In genomic region chr6:127878115-127878514, GRCh38 we compare ENCODE assay signal across 20 cellular contexts. TPM values are rescaled to one million over a fixed set of nuclear protein-coding genes. Genes with fewer than 3 reads are reported as not detected.
DNase-seq lines count a peak whose midpoint lies in the region; ATAC-seq, FAIRE-seq and TF ChIP-seq lines count a peak whose summit lies in the region.
"Had no signal": no experiment of that assay in that cellular context is flagged by ENCODE, and none has a peak within 500 bp of the region (broad histone marks: within the 10 kb centered on the region; RNA-seq: fewer than 3 reads in every experiment).

No MANE protein-coding gene starts in this region.

- no peak for TF ChIP-seq POLR2A in GM12878 (IDR thresholded peaks at IDR 0.05; ENCODE audit: low read depth, low read length)

- no peak for TF ChIP-seq EP300 in GM12878 (IDR thresholded peaks at IDR 0.05; ENCODE audit: borderline replicate concordance in 1 of 2, control insufficient read depth in 1 of 2, low read depth in 2 of 2, low read length in 2 of 2)

- RAD21 ChIA-PET in GM12878 (lab: Charles Lee; ENCODE audit: unreplicated experiment): no interaction called here

- H4K20me1 ChIP-seq in GM12878 (ENCODE audit: control insufficient read depth, insufficient read depth) (no peaks in the 10 kb centered on the region), H9 (ENCODE audit: control insufficient read depth, insufficient read depth, insufficient read length) (no peaks in the 10 kb centered on the region)

- H3K56ac ChIP-seq in H9 (ENCODE audit: insufficient read length, low read depth, low read length): no peak overlapping the region

- H3K27me3 ChIP-seq in CD8-positive, alpha-beta T cell (ENCODE audit: insufficient read depth, low read length): no peaks in the 10 kb centered on the region
- no peaks in the 10 kb centered on the region; a peak in 1 of 4 replicates for H3K27me3 ChIP-seq in GM12878 (replicated peaks in 1 of 2; ENCODE audit: control insufficient read depth in 2 of 2, insufficient read depth in 2 of 2, low read length in 1 of 2)
- H3K27me3 ChIP-seq in H9 (ENCODE audit: insufficient read depth, low read length): no peaks in the 10 kb centered on the region

- H3K36me3 Mint-ChIP-seq in activated CD4-positive, alpha-beta T cell treated with anti-CD3 and anti-CD28 coated beads, Interleukin-2, amount 10 ng/mL, durations not matched to agents 7 days and 5 days (ENCODE audit: low read depth): peaks cover 60% of the 10 kb centered on the region
- H3K36me3 Mint-ChIP-seq in CD8-positive, alpha-beta T cell: peaks cover 36% of the 10 kb centered on the region
- peaks cover 39% of the 10 kb centered on the region for H3K36me3 Mint-ChIP-seq in T-helper 2 cell treated with Interferon-gamma antibody and Interleukin-4, amounts not matched to agents 5 μg/mL and 100 μg/mL, for 36 hours (ENCODE audit: low read depth)
- H3K36me3 Mint-ChIP-seq in H9 (ENCODE audit: insufficient read depth in 1 of 3, low read depth in 3 of 3): peaks cover 0 to 2% (median 0%) of the 10 kb centered on the region in 3 experiments; a peak in 1 of 7 replicates

- BruUV-seq in GM12878 (replicated peaks; lab: Mats Ljungman, UMichigan): no TSS peak

- H3K36me3 ChIP-seq in CD8-positive, alpha-beta T cell (ENCODE audit: insufficient read depth, low read length): peaks cover 8% of the 10 kb centered on the region
- no peaks in the 10 kb centered on the region for H3K36me3 ChIP-seq in GM12878 (ENCODE audit: control insufficient read depth in 2 of 2, insufficient read depth in 2 of 2, low read length in 1 of 2)

- H3K4ac ChIP-seq in H9 (ENCODE audit: low read depth, low read length): no peak overlapping the region

- no peak overlapping the region for H2BK15ac ChIP-seq in H9 (ENCODE audit: low read depth, low read length)

- CTCF ChIA-PET in activated CD4-positive, alpha-beta T cell treated with anti-CD3 and anti-CD28 coated beads, Interleukin-2, amount 10 ng/mL, durations not matched to agents 7 days and 5 days (lab: Charles Lee): interaction anchor here (2.1 kb wide), 1 partner anchor 19 kb away, joined by 4 read pairs; no protein-coding TSS in a partner anchor
- CTCF ChIA-PET in CD8-positive, alpha-beta T cell (lab: Charles Lee): interaction anchor here (0.7 kb wide), 1 partner anchor 136 kb away, joined by 3 read pairs; no protein-coding TSS in a partner anchor
- CTCF ChIA-PET in GM12878 (lab: Yijun Ruan, JAX): no interaction called here

- no peak overlapping the region for H3K18ac ChIP-seq in H9 (ENCODE audit: insufficient read length, low read depth, low read length)

- POLR2A ChIA-PET in activated CD4-positive, alpha-beta T cell treated with anti-CD3 and anti-CD28 coated beads, Interleukin-2, amount 10 ng/mL, durations not matched to agents 7 days and 5 days (lab: Charles Lee): interaction anchor here (0.9 kb wide), 1 partner anchor 49 kb away, joined by 4 read pairs; no protein-coding TSS in a partner anchor
- POLR2A ChIA-PET in CD8-positive, alpha-beta T cell (lab: Charles Lee): interaction anchor here (0.6 to 1.5 kb wide), 3 partner anchors 23 to 624 kb away, joined by 3 to 4 read pairs (median 3); partner anchors contain the start of gene THEMIS
- POLR2A ChIA-PET in GM12878 (lab: Charles Lee): no interaction called here

- ATAC-seq in CD8-positive, alpha-beta T cell: peak; percentile 21
- ATAC-seq in GM12878 (peak; percentile 37), GM18517 (IDR thresholded peaks at IDR 0.05; ENCODE audit: unreplicated experiment) (no peak)

- H4K8ac ChIP-seq in H9 (replicated peaks; ENCODE audit: insufficient read length, low read depth, low read length): no peak overlapping the region

- H4K5ac ChIP-seq in H9 (ENCODE audit: insufficient read length, low read depth, low read length): no peak overlapping the region

- no peaks in the 10 kb centered on the region for H3K23me2 ChIP-seq in H9 (ENCODE audit: insufficient read length, low read depth, low read length, poor library complexity, severe bottlenecking)

- no peak for TF ChIP-seq CTCF in CD8-positive, alpha-beta T cell (IDR thresholded peaks at IDR 0.05)
- no peak for TF ChIP-seq CTCF in GM12878 (IDR thresholded peaks at IDR 0.05 in 2 of 3, conservative IDR thresholded peaks at IDR 0.05 in 1 of 3; ENCODE audit: control insufficient read depth in 2 of 3, extremely low read depth in 1 of 3, insufficient read depth in 1 of 3, low read depth in 3 of 3, low read length in 3 of 3)
- TF ChIP-seq CTCF in H9 (conservative IDR thresholded peaks at IDR 0.05): no peak

- peaks cover 66% of the 10 kb centered on the region for H3K4me1 Mint-ChIP-seq in activated CD4-positive, alpha-beta T cell treated with anti-CD3 and anti-CD28 coated beads, Interleukin-2, amount 10 ng/mL, durations not matched to agents 7 days and 5 days
- peaks cover 78% of the 10 kb centered on the region for H3K4me1 Mint-ChIP-seq in CD8-positive, alpha-beta T cell (ENCODE audit: low read depth)
- H3K4me1 Mint-ChIP-seq in T-helper 2 cell treated with Interferon-gamma antibody and Interleukin-4, amounts not matched to agents 5 μg/mL and 100 μg/mL, for 36 hours (ENCODE audit: low read depth): peaks cover 50% of the 10 kb centered on the region
- peaks cover 4 to 11% of the 10 kb centered on the region in 2 experiments; a peak in 3 of 4 replicates for H3K4me1 Mint-ChIP-seq in H9

- H3K23ac ChIP-seq in H9 (ENCODE audit: insufficient read length, low read depth, low read length): no peak overlapping the region

- H2BK12ac ChIP-seq in H9 (ENCODE audit: insufficient read length, low read depth, low read length): no peak overlapping the region

- no peak for DNase-seq in activated CD4-positive, alpha-beta T cell treated with anti-CD3 and anti-CD28 coated beads, Interleukin-2, amount 10 ng/mL, durations not matched to agents 7 days and 5 days
- no peak for DNase-seq in activated CD4-positive, alpha-beta T cell treated with anti-CD3 and anti-CD28 coated beads, Interleukin-2, amount 50 U/mL, for 1 hour
- no peak for DNase-seq in CD8-positive, alpha-beta T cell
- DNase-seq in T-helper 2 cell treated with Interferon-gamma antibody and Interleukin-4, amounts not matched to agents 5 μg/mL and 100 μg/mL, for 36 hours (ENCODE audit: low spot score): no peak
- DNase-seq in GM12878 (ENCODE audit: low read depth, low spot score): no peak
- DNase-seq in H9: no peak
- no peak for DNase-seq in NCI-H1436 (lab: John Stamatoyannopoulos, UW)
- DNase-seq: C1 segment of cervical spinal cord, DMS53, IMR-90, NCI-H1436 treated with DMSO at 0.1 percent for 48 hours, NCI-H2081, NCI-H2227 treated with DMSO at 0.1 percent for 48 hours, NCI-H526 treated with DMSO at 0.1 percent for 48 hours had no signal

- intact Hi-C loops in CD8-positive, alpha-beta T cell (cut with DNase I, micrococcal nuclease): loop anchor here (2.0 to 5.0 kb wide), 2 partner anchors 15 to 94 kb away; no protein-coding TSS in a partner anchor
- intact Hi-C loops in GM12878 (cut with micrococcal nuclease; ENCODE audit: unreplicated experiment): no loop called here

- H4K91ac ChIP-seq in H9 (ENCODE audit: insufficient read length, low read depth, low read length): no peak overlapping the region

- no peak for TF ChIP-seq RAD21 in GM12878 (IDR thresholded peaks at IDR 0.05; ENCODE audit: insufficient read depth, low read depth, low read length)

- H3K27me3 Mint-ChIP-seq in activated CD4-positive, alpha-beta T cell treated with anti-CD3 and anti-CD28 coated beads, Interleukin-2, amount 10 ng/mL, durations not matched to agents 7 days and 5 days: no peaks in the 10 kb centered on the region
- H3K27me3 Mint-ChIP-seq in CD8-positive, alpha-beta T cell (ENCODE audit: low read depth): no peaks in the 10 kb centered on the region
- no peaks in the 10 kb centered on the region for H3K27me3 Mint-ChIP-seq in T-helper 2 cell treated with Interferon-gamma antibody and Interleukin-4, amounts not matched to agents 5 μg/mL and 100 μg/mL, for 36 hours (ENCODE audit: low read depth)
- H3K27me3 Mint-ChIP-seq in H9 (ENCODE audit: low read depth): no peaks in the 10 kb centered on the region

- WGBS in GM12878 (ENCODE audit: insufficient coverage, insufficient replicate concordance, low lambda C conversion rate, missing lambda C conversion rate): 20% methylated on average over 2 of the region's 2 CpGs
- no CpG with 5 or more reads among the region's 2 CpGs for WGBS in H9 (ENCODE audit: extremely low coverage, insufficient read length, low lambda C conversion rate)

- no peak overlapping the region for H3K4me3 ChIP-seq in CD8-positive, alpha-beta T cell (ENCODE audit: low read depth, low read length)
- no peak overlapping the region for H3K4me3 ChIP-seq in GM12878

- no peak overlapping the region for H2BK5ac ChIP-seq in H9 (ENCODE audit: insufficient read length, low read length)

- peak overlapping the region; percentile 31 for H3K27ac Mint-ChIP-seq in activated CD4-positive, alpha-beta T cell treated with anti-CD3 and anti-CD28 coated beads, Interleukin-2, amount 10 ng/mL, durations not matched to agents 7 days and 5 days
- peak overlapping the region; percentile 92 for H3K27ac Mint-ChIP-seq in CD8-positive, alpha-beta T cell
- H3K27ac Mint-ChIP-seq in T-helper 2 cell treated with Interferon-gamma antibody and Interleukin-4, amounts not matched to agents 5 μg/mL and 100 μg/mL, for 36 hours: no peak overlapping the region
- no peak overlapping the region for H3K27ac Mint-ChIP-seq in H9

- in situ Hi-C loops in GM12878 (cut with MboI): no loop called here

- no peak overlapping the region for H3K4me3 Mint-ChIP-seq in activated CD4-positive, alpha-beta T cell treated with anti-CD3 and anti-CD28 coated beads, Interleukin-2, amount 10 ng/mL, durations not matched to agents 7 days and 5 days
- H3K4me3 Mint-ChIP-seq in CD8-positive, alpha-beta T cell: peak overlapping the region; percentile 44
- peak overlapping the region; percentile 26 for H3K4me3 Mint-ChIP-seq in T-helper 2 cell treated with Interferon-gamma antibody and Interleukin-4, amounts not matched to agents 5 μg/mL and 100 μg/mL, for 36 hours
- H3K4me3 Mint-ChIP-seq in H9: no peak overlapping the region

- H2AK5ac ChIP-seq in H9 (ENCODE audit: insufficient read length, low read length): no peak overlapping the region

- H3K4me2 ChIP-seq in GM12878 (ENCODE audit: control insufficient read depth, insufficient read depth): no peak overlapping the region
- no peak overlapping the region for H3K4me2 ChIP-seq in H9 (ENCODE audit: insufficient read depth, insufficient read length, low read length)

- H3K79me1 ChIP-seq in H9 (ENCODE audit: insufficient read depth, low read depth, low read length, poor library complexity, severe bottlenecking): no peaks in the 10 kb centered on the region

- H3K27ac ChIP-seq in CD8-positive, alpha-beta T cell (ENCODE audit: low read depth, low read length): no peak overlapping the region
- no peak overlapping the region for H3K27ac ChIP-seq in GM12878 (ENCODE audit: control insufficient read depth, insufficient read depth)
- H3K27ac ChIP-seq in H9 (ENCODE audit: insufficient read length, low read depth, low read length): no peak overlapping the region

- H3K14ac ChIP-seq in H9 (ENCODE audit: insufficient read depth, low read length): no peak overlapping the region

- peaks cover 15% of the 10 kb centered on the region for H3K9me3 Mint-ChIP-seq in activated CD4-positive, alpha-beta T cell treated with anti-CD3 and anti-CD28 coated beads, Interleukin-2, amount 10 ng/mL, durations not matched to agents 7 days and 5 days
- H3K9me3 Mint-ChIP-seq in CD8-positive, alpha-beta T cell: peaks cover 5% of the 10 kb centered on the region
- peaks cover 24% of the 10 kb centered on the region for H3K9me3 Mint-ChIP-seq in T-helper 2 cell treated with Interferon-gamma antibody and Interleukin-4, amounts not matched to agents 5 μg/mL and 100 μg/mL, for 36 hours
- H3K9me3 Mint-ChIP-seq in H9: no peaks in the 10 kb centered on the region

- SMC1A ChIA-PET in GM12878 (lab: Charles Lee; ENCODE audit: uncharacterized antibody, unreplicated experiment): interaction anchor here (0.6 to 1.7 kb wide), 2 partner anchors 12 to 192 kb away, joined by 3 to 4 read pairs; no protein-coding TSS in a partner anchor

- H3K79me2 ChIP-seq in GM12878 (ENCODE audit: control insufficient read depth, insufficient read depth, low read length): no peaks in the 10 kb centered on the region
- no peaks in the 10 kb centered on the region for H3K79me2 ChIP-seq in H9 (ENCODE audit: insufficient read depth, low read length)

- no peak overlapping the region for H3K9ac ChIP-seq in GM12878 (ENCODE audit: control insufficient read depth, insufficient read depth, low read length)
- no peak overlapping the region for H3K9ac ChIP-seq in H9 (ENCODE audit: extremely low read depth, insufficient read length, low read length)

- no peak overlapping the region for H3T11ph ChIP-seq in H9 (ENCODE audit: low read length)

- no peak overlapping the region for H2BK120ac ChIP-seq in H9 (ENCODE audit: low read depth, low read length, poor library complexity, severe bottlenecking)

- H2BK20ac ChIP-seq in H9 (ENCODE audit: low read depth, low read length, poor library complexity, severe bottlenecking): no peak overlapping the region

- peaks cover 74% of the 10 kb centered on the region for H3K4me1 ChIP-seq in CD8-positive, alpha-beta T cell (ENCODE audit: insufficient read depth, low read length)
- H3K4me1 ChIP-seq in GM12878 (ENCODE audit: control insufficient read depth, insufficient read depth, low read length) (no peaks in the 10 kb centered on the region), H9 (ENCODE audit: insufficient read depth, low read length) (no peaks in the 10 kb centered on the region)

- no peak for FAIRE-seq in GM12878 (lab: Jason Lieb, UNC)
- FAIRE-seq: GM18507 had no signal

- no peaks in the 10 kb centered on the region for H3K9me3 ChIP-seq in CD8-positive, alpha-beta T cell (ENCODE audit: low read length)
- H3K9me3 ChIP-seq in GM12878 (replicated peaks; ENCODE audit: control insufficient read depth, insufficient read depth, low read length) (no peaks in the 10 kb centered on the region), H9 (ENCODE audit: control insufficient read depth, low read depth, low read length) (no peaks in the 10 kb centered on the region)

- no peak overlapping the region for H2AFZ ChIP-seq in GM12878 (ENCODE audit: control insufficient read depth, low read depth, low read length)
- no peak overlapping the region for H2AFZ ChIP-seq in H9 (ENCODE audit: low read length)

RNA-seq across cellular contexts. Expression of gene THEMIS, which starts 22.7 kb away (rescaled TPM):
- total RNA-seq in activated CD4-positive, alpha-beta T cell treated with anti-CD3 and anti-CD28 coated beads, Interleukin-2, amount 10 ng/mL, durations not matched to agents 7 days and 5 days: 100 to 1,000 TPM in 1 of 2 experiments, 10 to 100 TPM in 1; 89.2 to 101 TPM
- total RNA-seq in CD8-positive, alpha-beta T cell: 10 to 100 TPM; 26.3 to 29.3 TPM
- total RNA-seq in GM12878 (2013; cell fraction: nucleolus; rRNA removed): not detected in 2 replicates
- not detected in 2 replicates for total RNA-seq in GM12878 (2014; rRNA removed)
- total RNA-seq in GM12878 (2014; rRNA removed; fragmentation: Illumina TruSeq; extraction: Trizol): 0.05 TPM in 1 of 2 replicates, not detected in the other
- 0.08 TPM in 1 of 2 replicates, not detected in the other for total RNA-seq in GM12878 (2021)
- polyA plus RNA-seq in GM12878 (2011; ENCODE audit: low read depth): not detected
- polyA plus RNA-seq in GM12878 (2011; rRNA removed): 1.5 and 2.7 TPM in 2 replicates
- polyA plus RNA-seq in GM12878 (2011; cell fraction: cytosol; rRNA removed): 0.48 and 0.85 TPM in 2 replicates
- polyA plus RNA-seq in GM12878 (2011; cell fraction: nucleus; rRNA removed): 1.1 and 1.2 TPM in 2 replicates
- polyA plus RNA-seq in GM12878 (2012): 0.05 and 0.07 TPM in 2 replicates
- polyA plus RNA-seq in GM12878 (2014; fragmentation: Illumina TruSeq; extraction: Trizol): not detected in 2 replicates
- polyA plus RNA-seq in GM12878 (2014; fragmentation: Nextera tagmentation; extraction: Ambion mirVana): under 1 TPM in 1 of 2 experiments, not detected in 1; 0.06 TPM
- not detected in 2 replicates for polyA plus RNA-seq in GM12878 (2014; rRNA removed)
- under 1 TPM in 1 of 2 experiments, not detected in 1; 0.08 TPM for polyA plus RNA-seq in GM12878 (2016; fragmentation: Nextera tagmentation; extraction: Ambion mirVana)
- 1.9 TPM in 2 replicates for polyA minus RNA-seq in GM12878 (2011; rRNA and poly(A)+ RNA removed)
- 0.80 and 2.7 TPM in 2 replicates for polyA minus RNA-seq in GM12878 (2011; cell fraction: cytosol; rRNA and poly(A)+ RNA removed)
- polyA minus RNA-seq in GM12878 (2011; cell fraction: nucleus; rRNA and poly(A)+ RNA removed): 4.6 and 5.2 TPM in 2 replicates
- total RNA-seq in H9 (2021): not detected in 2 replicates
- total RNA-seq: A172, HT-29, IMR-90, OCI-LY7, RPMI7951 had no signal
- polyA plus RNA-seq: IMR-90 had no signal

Comparison
In these comparisons a context has a peak if more than half of its experiments do, and no peak if none do; other contexts are left out.
1. H3K27ac Mint-ChIP-seq: peak in activated CD4-positive, alpha-beta T cell treated with anti-CD3 and anti-CD28 coated beads, Interleukin-2, amount 10 ng/mL, durations not matched to agents 7 days and 5 days (single experiment) and CD8-positive, alpha-beta T cell (single experiment); none in T-helper 2 cell treated with Interferon-gamma antibody and Interleukin-4, amounts not matched to agents 5 μg/mL and 100 μg/mL, for 36 hours (single experiment) and H9 (0 of 3).
2. H3K4me3 Mint-ChIP-seq: peak in CD8-positive, alpha-beta T cell (single experiment) and T-helper 2 cell treated with Interferon-gamma antibody and Interleukin-4, amounts not matched to agents 5 μg/mL and 100 μg/mL, for 36 hours (single experiment); none in activated CD4-positive, alpha-beta T cell treated with anti-CD3 and anti-CD28 coated beads, Interleukin-2, amount 10 ng/mL, durations not matched to agents 7 days and 5 days (single experiment) and H9 (0 of 2).
3. RNA of gene THEMIS, which starts 22.7 kb away (total RNA-seq): 89.2 to 101 TPM in activated CD4-positive, alpha-beta T cell treated with anti-CD3 and anti-CD28 coated beads, Interleukin-2, amount 10 ng/mL, durations not matched to agents 7 days and 5 days and 26.3 to 29.3 TPM in CD8-positive, alpha-beta T cell; 0.05 to 0.08 TPM in GM12878 and not detected in H9; every median in the first group is over 10 times any median in the second.